8 cellular contexts compared by ENCODE assay signal in the genomic region with DNA sequence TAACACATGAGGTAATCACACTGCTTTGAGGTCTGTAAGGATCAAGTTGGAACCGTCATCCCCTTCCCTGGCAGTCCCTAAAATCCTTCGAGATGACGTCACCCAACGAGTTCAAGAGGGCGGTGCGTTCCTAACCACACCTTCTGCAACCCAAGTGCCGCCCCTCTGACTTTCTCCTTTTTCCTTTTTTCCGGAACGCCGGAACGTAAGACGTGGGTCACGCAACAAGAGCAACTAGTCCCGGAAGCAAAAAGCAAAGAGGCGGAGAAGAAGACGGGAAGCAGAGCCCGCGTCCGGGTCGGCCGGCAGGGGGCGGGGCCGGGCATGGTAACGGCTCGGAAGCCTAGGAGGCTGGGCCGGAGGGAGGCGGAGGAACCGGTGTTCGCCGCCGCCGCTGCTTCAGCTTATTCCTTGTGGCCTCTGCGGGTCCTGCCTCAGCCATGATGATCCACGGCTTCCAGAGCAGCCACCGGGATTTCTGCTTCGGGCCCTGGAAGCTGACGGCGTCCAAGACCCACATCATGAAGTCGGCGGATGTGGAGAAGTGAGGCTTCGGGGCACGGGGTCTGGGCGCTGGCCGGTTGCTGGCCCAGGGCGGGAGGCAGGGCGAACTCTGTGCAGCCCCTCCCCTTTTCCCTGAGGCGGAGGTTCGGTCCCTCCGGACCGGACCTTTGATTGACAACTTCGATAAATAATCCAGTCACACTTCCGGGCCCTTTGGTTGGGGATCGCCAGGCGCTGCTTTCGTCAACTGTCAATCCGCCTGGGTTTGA. TPM values are rescaled to one million over a fixed set of nuclear protein-coding genes. Genes with fewer than 3 reads are reported as not detected.
DNase-seq lines count a peak whose midpoint lies in the region; ATAC-seq and TF ChIP-seq lines count a peak whose summit lies in the region.

A gene (plus strand): TSS at position 325 of the 773 bp plus-strand sequence. CDS start 116 bp downstream, at position 441.

- intact Hi-C loops in head of caudate nucleus (cut with DNase I) = no loop called here
- intact Hi-C loops in thyroid gland (cut with DNase I) = no loop called here

- TF ChIP-seq CTCF in GM12864 (IDR thresholded peaks at IDR 0.05; ENCODE audit: low read depth, low read length, missing control alignments) (peak; percentile 50), osteocyte (IDR thresholded peaks at IDR 0.05) (peak; percentile 79), thyroid gland (IDR thresholded peaks at IDR 0.05) (peak; percentile 43 to 68 (median 54))

- peaks cover 10% of the 10 kb centered on the region for H3K27me3 Mint-ChIP-seq in activated naive CD8-positive, alpha-beta T cell treated with anti-CD3 and anti-CD28 coated beads, Interleukin-2, amount 10 ng/mL, durations not matched to agents 7 days and 5 days
- H3K27me3 Mint-ChIP-seq in osteocyte (ENCODE audit: unreplicated experiment) = no peaks in the 10 kb centered on the region

- DNase-seq in GM12864 (ENCODE audit: low read depth) (peak; percentile 93), NCI-H1092 treated with DMSO at 0.1 percent for 48 hours (lab: John Stamatoyannopoulos, UW) (peak; percentile 99), SKM-1 (lab: John Stamatoyannopoulos, UW; ENCODE audit: unreplicated experiment) (peak; percentile 100), head of caudate nucleus (peak; percentile 93 to 98 (median 96)), osteocyte (ENCODE audit: extremely low spot score, unreplicated experiment) (peak; percentile 99), thyroid gland (peak; percentile 97)
- peak; percentile 96 for DNase-seq in activated naive CD8-positive, alpha-beta T cell treated with anti-CD3 and anti-CD28 coated beads, Interleukin-2, amount 10 ng/mL, durations not matched to agents 7 days and 5 days

- H3K9me3 Mint-ChIP-seq in activated naive CD8-positive, alpha-beta T cell treated with anti-CD3 and anti-CD28 coated beads, Interleukin-2, amount 10 ng/mL, durations not matched to agents 7 days and 5 days = no peaks in the 10 kb centered on the region
- no peaks in the 10 kb centered on the region for H3K9me3 Mint-ChIP-seq in osteocyte (ENCODE audit: unreplicated experiment)

- H3K4me1 Mint-ChIP-seq in activated naive CD8-positive, alpha-beta T cell treated with anti-CD3 and anti-CD28 coated beads, Interleukin-2, amount 10 ng/mL, durations not matched to agents 7 days and 5 days = peaks cover 6% of the 10 kb centered on the region
- peaks cover 2% of the 10 kb centered on the region for H3K4me1 Mint-ChIP-seq in osteocyte (ENCODE audit: unreplicated experiment)

- no peak within 1 kb of the TSS for H3K27ac Mint-ChIP-seq in activated naive CD8-positive, alpha-beta T cell treated with anti-CD3 and anti-CD28 coated beads, Interleukin-2, amount 10 ng/mL, durations not matched to agents 7 days and 5 days
- H3K27ac Mint-ChIP-seq in osteocyte (ENCODE audit: unreplicated experiment) = no peak within 1 kb of the TSS

- 0% methylated on average over 36 to 46 of the region's 56 CpGs for WGBS in thyroid gland, 2 donors

- peak; percentile 27 to 84 for TF ChIP-seq POLR2A in thyroid gland (IDR thresholded peaks at IDR 0.05)

- no peaks in the 10 kb centered on the region for H3K27me3 ChIP-seq in thyroid gland

- H3K36me3 Mint-ChIP-seq in activated naive CD8-positive, alpha-beta T cell treated with anti-CD3 and anti-CD28 coated beads, Interleukin-2, amount 10 ng/mL, durations not matched to agents 7 days and 5 days = no peaks in the 10 kb centered on the region
- H3K36me3 Mint-ChIP-seq in osteocyte (ENCODE audit: unreplicated experiment) = no peaks in the 10 kb centered on the region

- H3K27ac ChIP-seq in thyroid gland = peak within 1 kb of the TSS; percentile 77 to 91 (median 86)

- ATAC-seq in HG02623 (IDR thresholded peaks at IDR 0.05; ENCODE audit: unreplicated experiment) = peak; percentile 93
- ATAC-seq in activated naive CD8-positive, alpha-beta T cell treated with anti-CD3 and anti-CD28 coated beads, Interleukin-2, amount 10 ng/mL, durations not matched to agents 7 days and 5 days (ENCODE audit: low read depth) = peak; percentile 92

- H3K4me3 Mint-ChIP-seq in activated naive CD8-positive, alpha-beta T cell treated with anti-CD3 and anti-CD28 coated beads, Interleukin-2, amount 10 ng/mL, durations not matched to agents 7 days and 5 days = no peak within 1 kb of the TSS
- H3K4me3 Mint-ChIP-seq in osteocyte (ENCODE audit: unreplicated experiment) = no peak within 1 kb of the TSS

- POLR2A ChIA-PET in activated naive CD8-positive, alpha-beta T cell treated with anti-CD3 and anti-CD28 coated beads, Interleukin-2, amount 10 ng/mL, durations not matched to agents 7 days and 5 days (lab: Charles Lee) = interaction anchor here (1.0 kb wide), 1 partner anchor 47 kb away, joined by 3 read pairs; a partner anchor contains a TSS

- H3K9me3 ChIP-seq in thyroid gland = no peaks in the 10 kb centered on the region

- peaks cover 7 to 10% of the 10 kb centered on the region in 2 donors for H3K4me1 ChIP-seq in thyroid gland

- H3K4me3 ChIP-seq in GM12864 (ENCODE audit: low read depth, low read length) (peak within 1 kb of the TSS; percentile 86), thyroid gland (replicated peaks in 1 of 3) (peak within 1 kb of the TSS; percentile 46 to 87 (median 69))

- H3K36me3 ChIP-seq in thyroid gland = no peaks in the 10 kb centered on the region

RNA-seq across cellular contexts. Expression of the gene that starts here (rescaled TPM):
- total RNA-seq in activated naive CD8-positive, alpha-beta T cell treated with anti-CD3 and anti-CD28 coated beads, Interleukin-2, amount 10 ng/mL, durations not matched to agents 7 days and 5 days = 10 to 100 TPM; 40.0 to 40.1 TPM
- total RNA-seq in osteocyte (41.6 and 41.8 TPM in 2 replicates), thyroid gland (10 to 100 TPM; 19.3 to 25.7 (median 21.7) TPM)

Comparison
In these comparisons a context has a peak if more than half of its experiments do, and no peak if none do; other contexts are left out.
1. Peak in every context shown above with its lines: DNase-seq, ATAC-seq, H3K4me3 ChIP-seq and H3K27ac ChIP-seq.